Comparison of ENCODE assay signal across 17 cellular contexts in the genomic region with DNA sequence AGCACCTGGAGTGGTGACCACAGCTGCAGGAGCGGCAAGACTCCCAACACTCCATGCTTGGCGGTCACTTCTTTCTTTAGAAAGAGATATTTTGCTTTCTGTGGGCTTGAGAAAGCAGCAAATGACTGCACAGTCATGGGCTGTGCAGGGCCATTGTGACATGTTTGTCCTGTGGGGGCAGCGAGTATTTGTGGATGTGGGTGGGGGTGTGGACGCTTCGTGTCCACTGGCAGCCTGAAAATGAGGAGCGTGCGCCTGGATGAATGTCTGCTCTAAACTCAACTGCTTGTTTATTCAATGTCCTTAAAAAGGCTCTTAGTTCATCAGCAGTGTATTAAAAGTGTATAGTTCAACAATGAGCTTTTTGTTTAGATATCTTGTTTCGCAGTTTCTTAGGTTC.
DNase-seq lines count a peak whose midpoint lies in the region; ATAC-seq and TF ChIP-seq lines count a peak whose summit lies in the region.
"Had no signal": no experiment of that assay in that cellular context is flagged by ENCODE, and none has a peak within 500 bp of the region (broad histone marks: within the 10 kb centered on the region; RNA-seq: fewer than 3 reads in every experiment).

No MANE protein-coding gene starts in this region.

- ATAC-seq in CD8-positive, alpha-beta T cell: no peak
- ATAC-seq: activated CD4-positive, alpha-beta T cell treated with anti-CD3 and anti-CD28 coated beads for 36 hours; naive thymus-derived CD8-positive, alpha-beta T cell had no signal

- peaks cover 4% of the 10 kb centered on the region for H3K27me3 Mint-ChIP-seq in neural progenitor cell (ENCODE audit: insufficient read depth, low read depth)
- peaks cover 7% of the 10 kb centered on the region for H3K27me3 Mint-ChIP-seq in CD8-positive, alpha-beta T cell (ENCODE audit: low read depth)
- H3K27me3 Mint-ChIP-seq: activated CD4-positive, alpha-beta T cell treated with anti-CD3 and anti-CD28 coated beads for 36 hours had no signal

- peaks cover 1% of the 10 kb centered on the region for H3K36me3 Mint-ChIP-seq in neural progenitor cell
- H3K36me3 Mint-ChIP-seq in CD8-positive, alpha-beta T cell: no peaks in the 10 kb centered on the region
- H3K36me3 Mint-ChIP-seq: naive thymus-derived CD8-positive, alpha-beta T cell had no signal

- H4K20me1 ChIP-seq in neural progenitor cell (ENCODE audit: low read depth) (no peaks in the 10 kb centered on the region), mammary epithelial cell (ENCODE audit: insufficient read depth, low read length) (no peaks in the 10 kb centered on the region)

- WGBS in mammary epithelial cell (ENCODE audit: low coverage, missing lambda C conversion rate): 70% methylated on average over 8 of the region's 8 CpGs

- peak overlapping the region; percentile 38 for H3K4me3 Mint-ChIP-seq in neural progenitor cell
- no peak overlapping the region for H3K4me3 Mint-ChIP-seq in CD8-positive, alpha-beta T cell
- H3K4me3 Mint-ChIP-seq: activated CD4-positive, alpha-beta T cell treated with anti-CD3 and anti-CD28 coated beads for 36 hours; endodermal cell; naive thymus-derived CD8-positive, alpha-beta T cell; stimulated activated naive CD8-positive, alpha-beta T cell treated with anti-CD3 and anti-CD28 coated beads, Interleukin-15, Interleukin-2, amounts not matched to agents 100 ng/mL and 50 ng/mL, for 24 hours had no signal

- H3K27ac ChIP-seq in right atrium auricular region (peak overlapping the region; percentile 50 to 55), neural progenitor cell (no peak overlapping the region), mammary epithelial cell (ENCODE audit: insufficient read depth, low read depth, low read length) (no peak overlapping the region)
- no peak overlapping the region for H3K27ac ChIP-seq in CD8-positive, alpha-beta T cell (ENCODE audit: low read depth, low read length)
- H3K27ac ChIP-seq: C4-2B had no signal

- H3K4me3 ChIP-seq in right atrium auricular region: peak overlapping the region in 1 of 2 donors; percentile 16
- no peak overlapping the region for H3K4me3 ChIP-seq in neural progenitor cell
- no peak overlapping the region for H3K4me3 ChIP-seq in CD8-positive, alpha-beta T cell (ENCODE audit: low read depth, low read length)
- no peak overlapping the region for H3K4me3 ChIP-seq in mammary epithelial cell (replicated peaks in 1 of 3; ENCODE audit: insufficient read depth in 1 of 3, low read depth in 2 of 3, low read length in 3 of 3)

- H3K27me3 ChIP-seq in right atrium auricular region: no peaks in the 10 kb centered on the region
- H3K27me3 ChIP-seq in neural progenitor cell: no peaks in the 10 kb centered on the region
- H3K27me3 ChIP-seq in CD8-positive, alpha-beta T cell (ENCODE audit: insufficient read depth, low read length): no peaks in the 10 kb centered on the region
- peaks cover 16% of the 10 kb centered on the region for H3K27me3 ChIP-seq in mammary epithelial cell (ENCODE audit: insufficient read depth, low read length)

- H3K9me3 ChIP-seq in right atrium auricular region: no peaks in the 10 kb centered on the region
- H3K9me3 ChIP-seq in neural progenitor cell (ENCODE audit: low read depth): no peaks in the 10 kb centered on the region
- no peaks in the 10 kb centered on the region for H3K9me3 ChIP-seq in CD8-positive, alpha-beta T cell (ENCODE audit: low read length)
- H3K9me3 ChIP-seq in mammary epithelial cell (replicated peaks; ENCODE audit: insufficient read depth, low read length): no peaks in the 10 kb centered on the region
- H3K9me3 ChIP-seq: SK-N-SH had no signal

- peak overlapping the region; percentile 49 for H3K4me2 ChIP-seq in neural progenitor cell
- H3K4me2 ChIP-seq in mammary epithelial cell (ENCODE audit: insufficient read depth, low read depth, low read length): no peak overlapping the region
- H3K4me2 ChIP-seq: SK-N-SH had no signal

- BruUV-seq in mammary epithelial cell (replicated peaks; lab: Mats Ljungman, UMichigan): no TSS peak

- dilution Hi-C loops in mammary epithelial cell (cut with HindIII; ENCODE audit: low sequenced_read_pairs): loop anchor here (25.0 kb wide), 1 partner anchor 288 kb away; no protein-coding TSS in a partner anchor

- H3K9ac ChIP-seq in neural progenitor cell (no peak overlapping the region), mammary epithelial cell (ENCODE audit: insufficient read depth, low read length) (no peak overlapping the region)
- H3K9ac ChIP-seq: SK-N-SH had no signal

- no peaks in the 10 kb centered on the region for H3F3A ChIP-seq in neural progenitor cell (ENCODE audit: low read depth)

- intact Hi-C loops in CD8-positive, alpha-beta T cell (cut with DNase I, micrococcal nuclease): loop anchor here in 1 of 2 experiments (5.0 kb wide), 1 partner anchor 1183 kb away; no protein-coding TSS in a partner anchor
- intact Hi-C loops in mammary epithelial cell (cut with micrococcal nuclease): no loop called here

- CTCF ChIA-PET in CD8-positive, alpha-beta T cell (lab: Charles Lee): no interaction called here
- CTCF ChIA-PET in mammary epithelial cell (lab: Charles Lee; ENCODE audit: low non-redundant PET): no interaction called here

- H3K4me1 Mint-ChIP-seq in neural progenitor cell: peaks cover 23% of the 10 kb centered on the region
- H3K4me1 Mint-ChIP-seq in CD8-positive, alpha-beta T cell (ENCODE audit: low read depth): no peaks in the 10 kb centered on the region
- H3K4me1 Mint-ChIP-seq: activated CD4-positive, alpha-beta T cell treated with anti-CD3 and anti-CD28 coated beads for 36 hours; naive thymus-derived CD8-positive, alpha-beta T cell had no signal

- H3K27ac Mint-ChIP-seq in neural progenitor cell: peak overlapping the region; percentile 54
- no peak overlapping the region for H3K27ac Mint-ChIP-seq in CD8-positive, alpha-beta T cell
- H3K27ac Mint-ChIP-seq: activated CD4-positive, alpha-beta T cell treated with anti-CD3 and anti-CD28 coated beads for 36 hours; endodermal cell; naive thymus-derived CD8-positive, alpha-beta T cell; stimulated activated naive CD8-positive, alpha-beta T cell treated with anti-CD3 and anti-CD28 coated beads, Interleukin-15, Interleukin-2, amounts not matched to agents 100 ng/mL and 50 ng/mL, for 24 hours had no signal

- TF ChIP-seq CTCF in right atrium auricular region (IDR thresholded peaks at IDR 0.05) (no peak), neural progenitor cell (IDR thresholded peaks at IDR 0.05) (no peak), mammary epithelial cell (conservative IDR thresholded peaks at IDR 0.05 in 1 of 2, IDR thresholded peaks at IDR 0.05 in 1 of 2; ENCODE audit: extremely low read depth in 1 of 2, insufficient read depth in 1 of 2, low read depth in 1 of 2, low read length in 2 of 2) (no peak)
- TF ChIP-seq CTCF in CD8-positive, alpha-beta T cell (IDR thresholded peaks at IDR 0.05): no peak

- POLR2A ChIA-PET in CD8-positive, alpha-beta T cell (lab: Charles Lee): no interaction called here

- peak; percentile 51 for DNase-seq in COLO829 (ENCODE audit: low spot score)
- DNase-seq in NCI-H2029 treated with DMSO at 0.1 percent for 48 hours (lab: John Stamatoyannopoulos, UW): peak; percentile 45
- DNase-seq in right atrium auricular region (ENCODE audit: low spot score): no peak
- no peak for DNase-seq in neural progenitor cell (ENCODE audit: low spot score)
- DNase-seq in stimulated activated CD4-positive, alpha-beta T cell treated with anti-CD3 and anti-CD28 coated beads, Interleukin-4, amount 100 ng/mL, for 24 hours: no peak
- no peak for DNase-seq in NCI-H82 (lab: John Stamatoyannopoulos, UW)
- no peak for DNase-seq in CD8-positive, alpha-beta T cell
- no peak for DNase-seq in mammary epithelial cell
- DNase-seq: activated CD4-positive, alpha-beta T cell treated with anti-CD3 and anti-CD28 coated beads for 36 hours; activated CD8-positive, alpha-beta memory T cell treated with anti-CD3 and anti-CD28 coated beads, Interleukin-2, amount 50 U/mL, for 4 hours; endodermal cell; naive thymus-derived CD8-positive, alpha-beta T cell; NCI-H187 treated with DMSO at 0.1 percent for 48 hours; NCI-H524; SK-N-SH had no signal

- H2AFZ ChIP-seq in neural progenitor cell (replicated peaks): peak overlapping the region; percentile 85
- no peak overlapping the region for H2AFZ ChIP-seq in mammary epithelial cell (ENCODE audit: low read depth, low read length)

- H3K79me2 ChIP-seq in neural progenitor cell (ENCODE audit: low read depth) (no peaks in the 10 kb centered on the region), mammary epithelial cell (ENCODE audit: insufficient read depth, low read length) (no peaks in the 10 kb centered on the region)

- in situ Hi-C loops in mammary epithelial cell (cut with MboI; ENCODE audit: low sequenced_read_pairs in 2 of 2): no loop called here

- H3K9me3 Mint-ChIP-seq in neural progenitor cell: no peaks in the 10 kb centered on the region
- H3K9me3 Mint-ChIP-seq in CD8-positive, alpha-beta T cell: no peaks in the 10 kb centered on the region
- H3K9me3 Mint-ChIP-seq: endodermal cell; naive thymus-derived CD8-positive, alpha-beta T cell; stimulated activated naive CD8-positive, alpha-beta T cell treated with anti-CD3 and anti-CD28 coated beads, Interleukin-15, Interleukin-2, amounts not matched to agents 100 ng/mL and 50 ng/mL, for 24 hours had no signal

- peaks cover 0 to 44% of the 10 kb centered on the region in 2 donors for H3K4me1 ChIP-seq in right atrium auricular region
- peaks cover 14% of the 10 kb centered on the region for H3K4me1 ChIP-seq in neural progenitor cell
- H3K4me1 ChIP-seq in CD8-positive, alpha-beta T cell (ENCODE audit: insufficient read depth, low read length): no peaks in the 10 kb centered on the region
- H3K4me1 ChIP-seq in mammary epithelial cell (ENCODE audit: insufficient read depth, low read length): no peaks in the 10 kb centered on the region

- no peaks in the 10 kb centered on the region for H3K36me3 ChIP-seq in right atrium auricular region
- H3K36me3 ChIP-seq in neural progenitor cell: no peaks in the 10 kb centered on the region
- no peaks in the 10 kb centered on the region for H3K36me3 ChIP-seq in CD8-positive, alpha-beta T cell (ENCODE audit: insufficient read depth, low read length)
- no peaks in the 10 kb centered on the region for H3K36me3 ChIP-seq in mammary epithelial cell (ENCODE audit: insufficient read depth, low read length)

Comparison
In these comparisons a context has a peak if more than half of its experiments do, and no peak if none do; other contexts are left out.
1. DNase-seq: peak in COLO829 (single experiment) and NCI-H2029 treated with DMSO at 0.1 percent for 48 hours (single experiment); none in right atrium auricular region (single experiment), neural progenitor cell (single experiment), stimulated activated CD4-positive, alpha-beta T cell treated with anti-CD3 and anti-CD28 coated beads, Interleukin-4, amount 100 ng/mL, for 24 hours (single experiment), NCI-H82 (single experiment), CD8-positive, alpha-beta T cell (0 of 7) and mammary epithelial cell (single experiment).
2. H3K27ac ChIP-seq: peak in right atrium auricular region (2 of 2); none in neural progenitor cell (single experiment), CD8-positive, alpha-beta T cell (single experiment) and mammary epithelial cell (single experiment).